In genomic region chr6:28648878-28649375, GRCh38 we compare ENCODE assay signal across 8 cellular contexts.
DNase-seq lines count a peak whose midpoint lies in the region; ATAC-seq, FAIRE-seq and TF ChIP-seq lines count a peak whose summit lies in the region.

No MANE protein-coding gene starts in this region.

- POLR2A ChIA-PET in activated CD4-positive, alpha-beta T cell treated with anti-CD3 and anti-CD28 coated beads for 36 hours (lab: Charles Lee): interaction anchor here (0.7 kb wide), 1 partner anchor 208 kb away, joined by 5 read pairs; no protein-coding TSS in a partner anchor

- CTCF ChIA-PET in activated CD4-positive, alpha-beta T cell treated with anti-CD3 and anti-CD28 coated beads for 36 hours (lab: Charles Lee): interaction anchor here (0.8 kb wide), 1 partner anchor 12 kb away, joined by 3 read pairs; no protein-coding TSS in a partner anchor

- H3K4me3 ChIP-seq in testis (peak overlapping the region; percentile 43 to 65), small intestine (ENCODE audit: low read depth in 1 of 2, low read length in 2 of 2) (no peak overlapping the region)

- H3K27ac ChIP-seq in testis (peak overlapping the region; percentile 47 to 74), small intestine (ENCODE audit: low read depth in 1 of 2, low read length in 1 of 2) (no peak overlapping the region)

- H3K36me3 Mint-ChIP-seq in activated CD4-positive, alpha-beta T cell treated with anti-CD3 and anti-CD28 coated beads for 36 hours (ENCODE audit: low read depth): no peaks in the 10 kb centered on the region

- TF ChIP-seq POLR2A in testis (IDR thresholded peaks at IDR 0.05) (no peak), GM18505 (IDR thresholded peaks at IDR 0.05; ENCODE audit: borderline replicate concordance, extremely low read depth, insufficient read depth, insufficient read length) (no peak)

- H3K27ac Mint-ChIP-seq in activated CD4-positive, alpha-beta T cell treated with anti-CD3 and anti-CD28 coated beads for 36 hours: no peak overlapping the region

- FAIRE-seq in small intestine (lab: Jason Lieb, UNC): no peak

- peak overlapping the region; percentile 78 for H3K4me3 Mint-ChIP-seq in activated CD4-positive, alpha-beta T cell treated with anti-CD3 and anti-CD28 coated beads for 36 hours

- WGBS in testis, 2 donors: 2 to 3% methylated on average over 10 of the region's 10 CpGs
- WGBS in small intestine, 3 donors: 8 to 15% (median 11%) methylated on average over 10 of the region's 10 CpGs

- H3K36me3 ChIP-seq in testis (ENCODE audit: low read depth, missing control alignments) (no peaks in the 10 kb centered on the region), small intestine (ENCODE audit: control insufficient read depth in 2 of 2, insufficient read depth in 2 of 2, low read length in 2 of 2) (no peaks in the 10 kb centered on the region)

- no peaks in the 10 kb centered on the region for H3K9me3 ChIP-seq in testis
- no peaks in the 10 kb centered on the region for H3K9me3 ChIP-seq in small intestine (ENCODE audit: control insufficient read depth, low read depth)

- no peak for ATAC-seq in activated CD4-positive, alpha-beta T cell treated with anti-CD3 and anti-CD28 coated beads for 36 hours
- ATAC-seq in SK-N-SH treated with all-trans-retinoic acid at 6 μM for 48 hours: peak; percentile 55
- no peak for ATAC-seq in GM21381 (IDR thresholded peaks at IDR 0.05; ENCODE audit: unreplicated experiment)
- no peak for ATAC-seq in GM18505 (IDR thresholded peaks at IDR 0.05; ENCODE audit: unreplicated experiment)

- DNase-seq in activated CD4-positive, alpha-beta T cell treated with anti-CD3 and anti-CD28 coated beads for 36 hours: no peak
- DNase-seq in activated CD4-positive, alpha-beta T cell treated with anti-CD3 and anti-CD28 coated beads, Interleukin-2, amount 50 U/mL, for 48 hours: no peak
- DNase-seq in hepatic stellate cell (ENCODE audit: low spot score): peak; percentile 19
- no peak for DNase-seq in testis
- no peak for DNase-seq in small intestine

- intact Hi-C loops in activated CD4-positive, alpha-beta T cell treated with anti-CD3 and anti-CD28 coated beads for 36 hours (cut with DNase I, micrococcal nuclease): loop anchor here (1.0 to 2.0 kb wide), 3 partner anchors 9 to 42 kb away; no protein-coding TSS in a partner anchor
- intact Hi-C loops in testis (cut with DNase I; ENCODE audit: low total_unique reads): no loop called here

- peaks cover 49% of the 10 kb centered on the region for H3K27me3 Mint-ChIP-seq in activated CD4-positive, alpha-beta T cell treated with anti-CD3 and anti-CD28 coated beads for 36 hours

- H3K27me3 ChIP-seq in testis (no peaks in the 10 kb centered on the region), small intestine (ENCODE audit: control insufficient read depth in 2 of 2, insufficient read depth in 2 of 2, low read length in 2 of 2) (peaks cover 0 to 14% of the 10 kb centered on the region in 2 donors)

- TF ChIP-seq CTCF in testis (IDR thresholded peaks at IDR 0.05): no peak

- H3K4me1 ChIP-seq in testis (peaks cover 10% of the 10 kb centered on the region), small intestine (ENCODE audit: control insufficient read depth in 2 of 2, insufficient read depth in 1 of 2, low read depth in 1 of 2, low read length in 1 of 2) (no peaks in the 10 kb centered on the region)

- H3K4me1 Mint-ChIP-seq in activated CD4-positive, alpha-beta T cell treated with anti-CD3 and anti-CD28 coated beads for 36 hours: peaks cover 7% of the 10 kb centered on the region

- no peaks in the 10 kb centered on the region for H3K9me3 Mint-ChIP-seq in activated CD4-positive, alpha-beta T cell treated with anti-CD3 and anti-CD28 coated beads for 36 hours (ENCODE audit: low read depth)

TF ChIP-seq in SK-N-SH treated with all-trans-retinoic acid at 6 μM for 48 hours, 23 proteins besides CTCF, POLR2A, EP300 and RAD21:
- TF ChIP-seq POU6F1 (CRISPR knock-in tag; IDR thresholded peaks at IDR 0.05; ENCODE audit: borderline replicate concordance, low read depth): no peak
- no peak for TF ChIP-seq TOX (CRISPR knock-in tag; IDR thresholded peaks at IDR 0.05; ENCODE audit: borderline replicate concordance)
- TF ChIP-seq TCF4 (CRISPR knock-in tag; IDR thresholded peaks at IDR 0.05; ENCODE audit: borderline replicate concordance): no peak; the same call in 1 of the 2 replicates
- no peak for TF ChIP-seq ZNF565 (CRISPR knock-in tag; conservative IDR thresholded peaks at IDR 0.05; ENCODE audit: low read depth)
- no peak for TF ChIP-seq ESRRG (CRISPR knock-in tag; IDR thresholded peaks at IDR 0.05)
- TF ChIP-seq TSHZ2 (CRISPR knock-in tag; IDR thresholded peaks at IDR 0.05): no peak
- TF ChIP-seq CSDC2 (CRISPR knock-in tag; IDR thresholded peaks at IDR 0.05): no peak
- TF ChIP-seq ZFP3 (CRISPR knock-in tag; IDR thresholded peaks at IDR 0.05): no peak
- TF ChIP-seq ISL1 (CRISPR knock-in tag; IDR thresholded peaks at IDR 0.05): no peak
- no peak for TF ChIP-seq OSR1 (CRISPR knock-in tag; IDR thresholded peaks at IDR 0.05)
- no peak for TF ChIP-seq ZNF8 (CRISPR knock-in tag; IDR thresholded peaks at IDR 0.05)
- TF ChIP-seq CREB5 (CRISPR knock-in tag; IDR thresholded peaks at IDR 0.05; ENCODE audit: low read depth): no peak
- no peak for TF ChIP-seq CSRNP3 (CRISPR knock-in tag; IDR thresholded peaks at IDR 0.05)

Comparison
In these comparisons a context has a peak if more than half of its experiments do, and no peak if none do; other contexts are left out.
1. H3K27ac ChIP-seq: peak in testis (2 of 2); none in small intestine (0 of 2).
2. H3K4me3 ChIP-seq: peak in testis (2 of 2); none in small intestine (0 of 2).